Comparison of ENCODE assay signal across 8 cellular contexts in genomic region chr20:35146922-35147574, GRCh38. TPM values are rescaled to one million over a fixed set of nuclear protein-coding genes. Genes with fewer than 3 reads are reported as not detected.
DNase-seq lines count a peak whose midpoint lies in the region; ATAC-seq and TF ChIP-seq lines count a peak whose summit lies in the region.

TSS of gene EDEM2 (minus strand) at chr20:35147336. CDS start at chr20:35147258, 78 bp downstream.

- peak within 1 kb of the TSS; percentile 90 for H3K4me3 Mint-ChIP-seq in neural progenitor cell

- H3K27me3 ChIP-seq in SJSA1 (replicated peaks) (no peaks in the 10 kb centered on the region), foreskin keratinocyte (no peaks in the 10 kb centered on the region), neural progenitor cell (no peaks in the 10 kb centered on the region), stomach smooth muscle (ENCODE audit: control insufficient read depth in 1 of 2, insufficient read depth in 2 of 2, low read length in 2 of 2) (no peaks in the 10 kb centered on the region)

- no peaks in the 10 kb centered on the region for H3K79me2 ChIP-seq in neural progenitor cell (ENCODE audit: low read depth)

- H3K27ac Mint-ChIP-seq in neural progenitor cell: no peak within 1 kb of the TSS

- TF ChIP-seq CTCF in HEK293 (tag by site-specific recombination; IDR thresholded peaks at IDR 0.05) (peak; percentile 80), foreskin keratinocyte (conservative IDR thresholded peaks at IDR 0.05) (no peak), neural progenitor cell (IDR thresholded peaks at IDR 0.05) (peak; percentile 10)

- peaks cover 12% of the 10 kb centered on the region for H3F3A ChIP-seq in neural progenitor cell (ENCODE audit: low read depth)

- H3K4me1 ChIP-seq in ES-I3 (ENCODE audit: insufficient read depth, low read length) (peaks cover 5% of the 10 kb centered on the region; the same call in 1 of the 2 replicates), HEK293 (ENCODE audit: control insufficient read depth, insufficient read depth, low read length) (no peaks in the 10 kb centered on the region), SJSA1 (replicated peaks) (peaks cover 13% of the 10 kb centered on the region), foreskin keratinocyte (no peaks in the 10 kb centered on the region), neural progenitor cell (peaks cover 8% of the 10 kb centered on the region), stomach smooth muscle (ENCODE audit: control insufficient read depth, insufficient read depth, low read length) (peaks cover 7% of the 10 kb centered on the region)

- H3K4me1 Mint-ChIP-seq in neural progenitor cell: peaks cover 17% of the 10 kb centered on the region

- H3K4me3 ChIP-seq in HEK293 (ENCODE audit: low read depth, low read length) (peak within 1 kb of the TSS; percentile 78), SJSA1 (peak within 1 kb of the TSS; percentile 57), neural progenitor cell (peak within 1 kb of the TSS; percentile 65), stomach smooth muscle (ENCODE audit: low read length in 2 of 2) (peak within 1 kb of the TSS; percentile 92 to 93)

- no peaks in the 10 kb centered on the region for H3K9me3 Mint-ChIP-seq in neural progenitor cell

- H3K4me2 ChIP-seq in neural progenitor cell: peak within 1 kb of the TSS; percentile 87

- peaks cover under 1% of the 10 kb centered on the region for H3K36me3 Mint-ChIP-seq in neural progenitor cell

- peaks cover 4% of the 10 kb centered on the region for H3K27me3 Mint-ChIP-seq in neural progenitor cell (ENCODE audit: insufficient read depth, low read depth)

- H3K9me3 ChIP-seq in ES-I3 (ENCODE audit: control insufficient read depth, insufficient read depth, low read length): no peaks in the 10 kb centered on the region
- no peaks in the 10 kb centered on the region for H3K9me3 ChIP-seq in HEK293 (ENCODE audit: control insufficient read depth, insufficient read depth, low read depth, low read length)
- no peaks in the 10 kb centered on the region for H3K9me3 ChIP-seq in SJSA1 (replicated peaks)
- no peaks in the 10 kb centered on the region for H3K9me3 ChIP-seq in neural progenitor cell (ENCODE audit: low read depth)
- H3K9me3 ChIP-seq in stomach smooth muscle (ENCODE audit: control insufficient read depth in 2 of 2, low read length in 2 of 2): no peaks in the 10 kb centered on the region

- CTCF ChIA-PET in HEK293 (lab: Yijun Ruan, JAX): interaction anchor here (0.6 to 11.0 kb wide), 18 partner anchors 13 to 309 kb away, joined by 3 to 150 read pairs (median 4); no protein-coding TSS in a partner anchor

- H3K36me3 ChIP-seq in ES-I3 (ENCODE audit: insufficient read depth, low read length) (peaks cover 8% of the 10 kb centered on the region), HEK293 (ENCODE audit: control insufficient read depth in 2 of 2, insufficient read depth in 1 of 2, low read length in 2 of 2) (peaks cover 0 to 15% of the 10 kb centered on the region in 2 experiments; a peak in 2 of 3 replicates), SJSA1 (peaks cover 6% of the 10 kb centered on the region), neural progenitor cell (no peaks in the 10 kb centered on the region), stomach smooth muscle (ENCODE audit: control insufficient read depth in 2 of 2, insufficient read depth in 2 of 2, low read length in 2 of 2) (peaks cover 4 to 5% of the 10 kb centered on the region in 2 donors)

- H2AFZ ChIP-seq in neural progenitor cell (replicated peaks): peak within 1 kb of the TSS; percentile 94

- peak; percentile 86 for ATAC-seq in foreskin keratinocyte

- H3K9ac ChIP-seq in ES-I3 (ENCODE audit: low read depth, low read length): peak within 1 kb of the TSS; percentile 79
- H3K9ac ChIP-seq in neural progenitor cell: no peak within 1 kb of the TSS
- peak within 1 kb of the TSS; percentile 87 to 90 for H3K9ac ChIP-seq in stomach smooth muscle (ENCODE audit: low read length in 2 of 2)

- POLR2A ChIA-PET in HEK293 (lab: Yijun Ruan, JAX): interaction anchor here (0.6 to 2.4 kb wide), 7 partner anchors 18 to 311 kb away, joined by 3 to 12 read pairs (median 3); partner anchors contain the start of gene EIF6

- DNase-seq in MV-4-11 (lab: John Stamatoyannopoulos, UW) (peak; percentile 95), SJSA1 (ENCODE audit: low read depth in 1 of 2, low spot score in 2 of 2) (peak; percentile 83 to 95), foreskin keratinocyte (peak; percentile 79 to 90), neural progenitor cell (ENCODE audit: low spot score) (peak; percentile 97)
- peak; percentile 90 for DNase-seq in activated gamma-delta T cell treated with anti-CD3 and anti-CD28 coated beads, Interleukin-2, amount 50 U/mL, for 16 hours (ENCODE audit: low read depth)

- H3K27ac ChIP-seq in HEK293 (ENCODE audit: extremely low read depth, low read depth, low read length) (no peak within 1 kb of the TSS; the same call in 1 of the 2 replicates), SJSA1 (no peak within 1 kb of the TSS), foreskin keratinocyte (peak within 1 kb of the TSS; percentile 81), neural progenitor cell (no peak within 1 kb of the TSS), stomach smooth muscle (ENCODE audit: low read length) (peak within 1 kb of the TSS; percentile 58)

- peaks cover 3% of the 10 kb centered on the region for H4K20me1 ChIP-seq in neural progenitor cell (ENCODE audit: low read depth)

TF ChIP-seq in HEK293, 187 proteins besides CTCF, POLR2A, EP300 and RAD21 (continues in another document):
- TF ChIP-seq PATZ1 (tag by site-specific recombination; IDR thresholded peaks at IDR 0.05) (peak; percentile 28), ZNF121 (tag by site-specific recombination; IDR thresholded peaks at IDR 0.05) (no peak), ZNF580 (tag by site-specific recombination; IDR thresholded peaks at IDR 0.05) (no peak), ZNF561 (tag by site-specific recombination; IDR thresholded peaks at IDR 0.05; ENCODE audit: borderline replicate concordance) (peak; percentile 58; the same call in 1 of the 2 replicates), HIC1 (tag by site-specific recombination; IDR thresholded peaks at IDR 0.05) (no peak), ZNF2 (tag by site-specific recombination; IDR thresholded peaks at IDR 0.05) (peak; percentile 51), ZBTB49 (tag by site-specific recombination; IDR thresholded peaks at IDR 0.05; ENCODE audit: low read depth) (no peak), GLIS1 (tag by site-specific recombination; IDR thresholded peaks at IDR 0.05) (peak; percentile 39), BCL11A (tag by site-specific recombination; IDR thresholded peaks at IDR 0.05; ENCODE audit: low read depth) (no peak)

RNA-seq across cellular contexts. Expression of gene EDEM2, which starts in this region (rescaled TPM):
- 12.1 and 19.1 TPM in 2 replicates for total RNA-seq in SJSA1 (2014; rRNA removed; shearing (Covaris generic))
- total RNA-seq in foreskin keratinocyte: 24.2 and 27.0 TPM in 2 replicates
- 24.8 and 25.0 TPM in 2 replicates for polyA plus RNA-seq in foreskin keratinocyte
- 9.3 and 13.8 TPM in 2 replicates for total RNA-seq in neural progenitor cell (ENCODE audit: low replicate concordance)

Comparison
In these comparisons a context has a peak if more than half of its experiments do, and no peak if none do; other contexts are left out.
1. H3K27ac ChIP-seq: peak in foreskin keratinocyte (single experiment) and stomach smooth muscle (single experiment); none in HEK293 (single experiment), SJSA1 (single experiment) and neural progenitor cell (single experiment).
2. Peak in every context shown above with its lines, with median percentiles within 50 percentile points of each other: H3K4me3 ChIP-seq and DNase-seq.